16 cellular contexts compared by ENCODE assay signal in the genomic region with DNA sequence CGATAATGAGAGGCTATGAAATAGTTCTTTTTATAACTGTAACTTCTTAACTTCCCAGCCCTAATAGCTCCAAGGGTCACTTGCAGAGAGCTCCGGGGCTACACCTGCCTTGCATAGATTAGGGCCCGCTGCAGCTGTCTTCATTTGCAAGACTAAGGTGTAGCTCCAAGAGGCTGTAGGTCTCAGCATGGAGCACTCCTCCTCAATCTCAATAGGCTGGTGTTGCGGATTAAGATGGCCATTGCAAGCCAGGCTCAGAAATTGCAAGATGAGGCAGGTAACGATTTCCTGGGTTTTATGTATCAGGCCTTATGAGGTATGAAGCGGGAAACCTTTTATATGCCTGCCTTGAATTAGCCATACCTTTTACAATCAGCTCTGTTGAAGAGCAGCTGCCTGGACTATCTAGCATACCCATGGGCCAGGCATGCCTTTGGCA.
A peak's percentile ranks its signal among the peaks of the same experiment; 100 is the strongest.
DNase-seq lines count a peak whose midpoint lies in the region; ATAC-seq and TF ChIP-seq lines count a peak whose summit lies in the region.
"Had no signal": no experiment of that assay in that cellular context is flagged by ENCODE, and none has a peak within 500 bp of the region (broad histone marks: within the 10 kb centered on the region; RNA-seq: fewer than 3 reads in every experiment).

No MANE protein-coding gene starts in this region.

- no peaks in the 10 kb centered on the region for H3K79me2 ChIP-seq in Karpas-422 (ENCODE audit: low read length)
- H3K79me2 ChIP-seq: parathyroid adenoma had no signal

- peak; percentile 83 for ATAC-seq in left colon
- ATAC-seq in stimulated activated naive B cell treated with anti-CD40 and anti-IgM and Interleukin-4, amounts not matched to agents 10 μg/mL and 1 μg/mL and 100 μg/mL, for 72 hours (replicated peaks) = no peak

- H3K4me3 ChIP-seq in Karpas-422 (ENCODE audit: low read length) = no peak overlapping the region
- H3K4me3 ChIP-seq in colonic mucosa = no peak overlapping the region
- H3K4me3 ChIP-seq: sigmoid colon had no signal

- H3K27me3 ChIP-seq in Karpas-422 (ENCODE audit: low read length) (no peaks in the 10 kb centered on the region), colonic mucosa (no peaks in the 10 kb centered on the region)
- H3K27me3 ChIP-seq: sigmoid colon had no signal

- peaks cover 0 to 13% of the 10 kb centered on the region in 2 donors for H3K4me1 Mint-ChIP-seq in stimulated activated naive B cell treated with anti-CD40 and anti-IgM and Interleukin-4, amounts not matched to agents 10 μg/mL and 1 μg/mL and 100 μg/mL, for 72 hours

- no peak overlapping the region for H3K4me3 Mint-ChIP-seq in stimulated activated naive B cell treated with anti-CD40 and anti-IgM and Interleukin-4, amounts not matched to agents 10 μg/mL and 1 μg/mL and 100 μg/mL, for 72 hours
- H3K4me3 Mint-ChIP-seq: CD4-positive, alpha-beta T cell; IgD-negative memory B cell had no signal

- no peaks in the 10 kb centered on the region for H3K9me2 ChIP-seq in Karpas-422 (replicated peaks; ENCODE audit: insufficient read depth, low read length)

- no peak overlapping the region for H3K27ac Mint-ChIP-seq in stimulated activated naive B cell treated with anti-CD40 and anti-IgM and Interleukin-4, amounts not matched to agents 10 μg/mL and 1 μg/mL and 100 μg/mL, for 72 hours
- H3K27ac Mint-ChIP-seq: CD4-positive, alpha-beta T cell; IgD-negative memory B cell had no signal

- H2AFZ ChIP-seq in Karpas-422 (ENCODE audit: low read length) = peak overlapping the region; percentile 6; the same call in 1 of the 2 replicates
- H2AFZ ChIP-seq: parathyroid adenoma had no signal

- no peak overlapping the region for H3K9ac ChIP-seq in Karpas-422 (ENCODE audit: low read length)
- H3K9ac ChIP-seq in colonic mucosa (ENCODE audit: low read depth in 2 of 2, low read length in 2 of 2) = no peak overlapping the region
- H3K9ac ChIP-seq: parathyroid adenoma had no signal

- intact Hi-C loops in colonic mucosa (cut with DNase I) (no loop called here), left colon (cut with DNase I, micrococcal nuclease) (no loop called here)

- peaks cover 0 to 4% of the 10 kb centered on the region in 2 donors for H3K36me3 Mint-ChIP-seq in stimulated activated naive B cell treated with anti-CD40 and anti-IgM and Interleukin-4, amounts not matched to agents 10 μg/mL and 1 μg/mL and 100 μg/mL, for 72 hours

- TF ChIP-seq CTCF in colonic mucosa (IDR thresholded peaks at IDR 0.05) = no peak

- H3K9me3 ChIP-seq in Karpas-422 (ENCODE audit: low read length) (no peaks in the 10 kb centered on the region), colonic mucosa (no peaks in the 10 kb centered on the region)
- H3K9me3 ChIP-seq: sigmoid colon had no signal

- peaks cover 55% of the 10 kb centered on the region for H3K4me1 ChIP-seq in Karpas-422 (ENCODE audit: low read length)
- no peaks in the 10 kb centered on the region for H3K4me1 ChIP-seq in colonic mucosa
- H3K4me1 ChIP-seq: parathyroid adenoma had no signal

- no peaks in the 10 kb centered on the region for H3K9me3 Mint-ChIP-seq in stimulated activated naive B cell treated with anti-CD40 and anti-IgM and Interleukin-4, amounts not matched to agents 10 μg/mL and 1 μg/mL and 100 μg/mL, for 72 hours
- H3K9me3 Mint-ChIP-seq: CD4-positive, alpha-beta T cell; IgD-negative memory B cell had no signal

- peak; percentile 61 for DNase-seq in G401 (ENCODE audit: low spot score)
- no peak for DNase-seq in Karpas-422
- DNase-seq in colonic mucosa = peak; percentile 40
- DNase-seq in left colon = peak; percentile 41 to 54
- no peak for DNase-seq in amygdala (lab: John Stamatoyannopoulos, UW)
- DNase-seq in OCI-M2 (lab: John Stamatoyannopoulos, UW; ENCODE audit: unreplicated experiment) = no peak
- DNase-seq in stimulated activated naive B cell treated with anti-CD40 and anti-IgM and Interleukin-4, amounts not matched to agents 10 μg/mL and 1 μg/mL and 100 μg/mL, for 72 hours = no peak
- no peak for DNase-seq in cerebellar nuclear complex (lab: John Stamatoyannopoulos, UW)
- DNase-seq: activated CD4-positive, alpha-beta T cell treated with anti-CD3 and anti-CD28 coated beads for 1 hour; CD4-positive, alpha-beta T cell; DMS79; effector memory CD4-positive, alpha-beta T cell; left ventricle myocardium superior; sigmoid colon had no signal

- no peaks in the 10 kb centered on the region for H3K36me3 ChIP-seq in Karpas-422 (ENCODE audit: insufficient read depth, low read length)
- no peaks in the 10 kb centered on the region for H3K36me3 ChIP-seq in colonic mucosa
- H3K36me3 ChIP-seq: sigmoid colon had no signal

- no peaks in the 10 kb centered on the region for H4K20me1 ChIP-seq in Karpas-422 (ENCODE audit: insufficient read depth, low read depth, low read length)

- no peak overlapping the region for H3K4me2 ChIP-seq in Karpas-422 (ENCODE audit: low read depth, low read length, poor library complexity, severe bottlenecking)

- no peaks in the 10 kb centered on the region for H3K27me3 Mint-ChIP-seq in stimulated activated naive B cell treated with anti-CD40 and anti-IgM and Interleukin-4, amounts not matched to agents 10 μg/mL and 1 μg/mL and 100 μg/mL, for 72 hours
- H3K27me3 Mint-ChIP-seq: CD4-positive, alpha-beta T cell had no signal

- H3K27ac ChIP-seq in Karpas-422 (ENCODE audit: low read length) = no peak overlapping the region
- H3K27ac ChIP-seq in colonic mucosa = peak overlapping the region; percentile 3
- H3K27ac ChIP-seq: parathyroid adenoma, sigmoid colon had no signal

- in situ Hi-C loops in G401 (cut with HindIII; ENCODE audit: low sequenced_read_pairs) = no loop called here

Comparison
In these comparisons a context has a peak if more than half of its experiments do, and no peak if none do; other contexts are left out.
1. DNase-seq: peak in G401 (single experiment), colonic mucosa (single experiment) and left colon (2 of 2); none in Karpas-422 (single experiment), amygdala (0 of 56), OCI-M2 (single experiment), stimulated activated naive B cell treated with anti-CD40 and anti-IgM and Interleukin-4, amounts not matched to agents 10 μg/mL and 1 μg/mL and 100 μg/mL, for 72 hours (single experiment) and cerebellar nuclear complex (0 of 2).